In the genomic region with DNA sequence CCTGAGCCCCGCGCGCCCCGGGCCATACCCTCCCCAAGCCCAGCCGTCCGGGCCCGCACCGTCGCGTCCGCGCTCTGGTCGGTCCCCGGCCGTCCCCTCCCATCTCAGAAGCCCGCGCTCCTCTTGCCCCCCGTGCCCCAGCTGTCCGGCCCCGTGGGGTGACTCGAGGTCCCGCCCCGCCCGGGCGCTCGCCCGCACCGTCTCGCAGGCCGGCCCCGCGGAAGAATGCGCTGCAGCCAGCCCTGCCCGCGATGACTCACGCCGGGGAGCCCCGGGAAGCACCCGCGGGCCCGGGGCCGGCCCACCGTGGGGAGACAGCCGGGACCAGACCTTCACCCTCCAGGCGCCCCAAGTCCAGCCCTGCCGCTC, we compare ENCODE assay signal across 8 cellular contexts. TPM values are rescaled to one million over a fixed set of nuclear protein-coding genes. Genes with fewer than 3 reads are reported as not detected.
DNase-seq lines count a peak whose midpoint lies in the region; TF ChIP-seq lines count a peak whose summit lies in the region.

No MANE protein-coding gene starts in this region.

- H3K4me1 Mint-ChIP-seq in CD14-positive monocyte, result peaks cover 41% of the 10 kb centered on the region
- peaks cover 40% of the 10 kb centered on the region for H3K4me1 Mint-ChIP-seq in activated naive CD4-positive, alpha-beta T cell treated with anti-CD3 and anti-CD28 coated beads, Interleukin-2, amount 10 ng/mL, durations not matched to agents 7 days and 5 days

- H3K27ac ChIP-seq in right atrium auricular region (peak overlapping the region; percentile 29 to 52), substantia nigra (ENCODE audit: low read depth, low read length, poor library complexity, severe bottlenecking) (no peak overlapping the region)

- peaks cover 0 to 14% (median 7%) of the 10 kb centered on the region in 7 donors for H3K9me3 Mint-ChIP-seq in CD14-positive monocyte
- no peaks in the 10 kb centered on the region for H3K9me3 Mint-ChIP-seq in activated naive CD4-positive, alpha-beta T cell treated with anti-CD3 and anti-CD28 coated beads, Interleukin-2, amount 10 ng/mL, durations not matched to agents 7 days and 5 days

- H3K27ac Mint-ChIP-seq in CD14-positive monocyte, result peak overlapping the region; percentile 92 to 97 (median 96)
- no peak overlapping the region for H3K27ac Mint-ChIP-seq in activated naive CD4-positive, alpha-beta T cell treated with anti-CD3 and anti-CD28 coated beads, Interleukin-2, amount 10 ng/mL, durations not matched to agents 7 days and 5 days

- intact Hi-C loops in CD14-positive monocyte (cut with micrococcal nuclease), result loop anchor here in 1 of 2 donors (2.0 kb wide), 1 partner anchor 31 kb away; no protein-coding TSS in a partner anchor

- H3K4me3 ChIP-seq in LNCaP clone FGC (ENCODE audit: low read depth, low read length) (peak overlapping the region; percentile 51), right atrium auricular region (peak overlapping the region; percentile 43 to 60)

- peaks cover 0 to 6% of the 10 kb centered on the region in 2 donors for H3K27me3 ChIP-seq in right atrium auricular region

- CTCF ChIA-PET in activated naive CD4-positive, alpha-beta T cell treated with anti-CD3 and anti-CD28 coated beads, Interleukin-2, amount 10 ng/mL, durations not matched to agents 7 days and 5 days (lab: Charles Lee), result interaction anchor here (0.6 to 5.4 kb wide), 22 partner anchors 9 to 624 kb away, joined by 3 to 50 read pairs (median 5); a partner anchor contains a TSS

- TF ChIP-seq CTCF in CD14-positive monocyte (IDR thresholded peaks at IDR 0.05) (no peak), LNCaP clone FGC (IDR thresholded peaks at IDR 0.05; ENCODE audit: control insufficient read depth, extremely low read depth, insufficient read depth) (no peak), right atrium auricular region (IDR thresholded peaks at IDR 0.05) (no peak)

- DNase-seq in CD14-positive monocyte (ENCODE audit: low spot score), result peak; percentile 88
- no peak for DNase-seq in LNCaP clone FGC (ENCODE audit: low read depth)
- DNase-seq in activated naive CD4-positive, alpha-beta T cell treated with anti-CD3 and anti-CD28 coated beads, Interleukin-2, amount 10 ng/mL, durations not matched to agents 7 days and 5 days, result peak; percentile 52
- DNase-seq in right atrium auricular region (ENCODE audit: low spot score), result no peak
- peak; percentile 67 for DNase-seq in stimulated activated CD4-positive, alpha-beta T cell treated with anti-CD3 and anti-CD28 coated beads, Interleukin-15, amount 100 ng/mL, for 24 hours
- DNase-seq in NCI-H526 treated with DMSO at 0.1 percent for 48 hours (lab: John Stamatoyannopoulos, UW), result no peak
- no peak for DNase-seq in medulla oblongata (ENCODE audit: extremely low spot score)
- DNase-seq in substantia nigra (lab: John Stamatoyannopoulos, UW), result no peak

- no peaks in the 10 kb centered on the region for H3K36me3 ChIP-seq in right atrium auricular region

- peak overlapping the region; percentile 87 to 92 for H3K4me3 Mint-ChIP-seq in CD14-positive monocyte
- no peak overlapping the region for H3K4me3 Mint-ChIP-seq in activated naive CD4-positive, alpha-beta T cell treated with anti-CD3 and anti-CD28 coated beads, Interleukin-2, amount 10 ng/mL, durations not matched to agents 7 days and 5 days

- peaks cover 32 to 57% (median 40%) of the 10 kb centered on the region in 3 donors for H3K27me3 Mint-ChIP-seq in CD14-positive monocyte (ENCODE audit: low read depth in 3 of 3)
- peaks cover 82% of the 10 kb centered on the region for H3K27me3 Mint-ChIP-seq in activated naive CD4-positive, alpha-beta T cell treated with anti-CD3 and anti-CD28 coated beads, Interleukin-2, amount 10 ng/mL, durations not matched to agents 7 days and 5 days

- H3K36me3 Mint-ChIP-seq in CD14-positive monocyte, result peaks cover 4 to 12% of the 10 kb centered on the region in 2 donors
- no peaks in the 10 kb centered on the region for H3K36me3 Mint-ChIP-seq in activated naive CD4-positive, alpha-beta T cell treated with anti-CD3 and anti-CD28 coated beads, Interleukin-2, amount 10 ng/mL, durations not matched to agents 7 days and 5 days

- H3K4me1 ChIP-seq in right atrium auricular region, result peaks cover 0 to 32% of the 10 kb centered on the region in 2 donors

- no peaks in the 10 kb centered on the region for H3K9me3 ChIP-seq in right atrium auricular region

RNA-seq across cellular contexts. Expression of a gene that starts 0.3 kb away (rescaled TPM):
- 1 to 10 TPM; 2.6 to 4.7 TPM for polyA plus RNA-seq in CD14-positive monocyte
- total RNA-seq in right atrium auricular region, result 1 to 10 TPM; 1.8 to 2.6 TPM

RNA-seq across cellular contexts. Expression of a gene that starts 43.9 kb away (rescaled TPM):
- 1 to 10 TPM; 3.2 to 4.7 TPM for polyA plus RNA-seq in CD14-positive monocyte
- 10 to 100 TPM; 17.2 to 28.7 TPM for total RNA-seq in right atrium auricular region

Comparison
In these comparisons a context has a peak if more than half of its experiments do, and no peak if none do; other contexts are left out.
1. DNase-seq: peak in CD14-positive monocyte (single experiment), activated naive CD4-positive, alpha-beta T cell treated with anti-CD3 and anti-CD28 coated beads, Interleukin-2, amount 10 ng/mL, durations not matched to agents 7 days and 5 days (single experiment) and stimulated activated CD4-positive, alpha-beta T cell treated with anti-CD3 and anti-CD28 coated beads, Interleukin-15, amount 100 ng/mL, for 24 hours (single experiment); none in LNCaP clone FGC (single experiment), right atrium auricular region (single experiment), NCI-H526 treated with DMSO at 0.1 percent for 48 hours (single experiment), medulla oblongata (single experiment) and substantia nigra (0 of 49).